Comparison of ENCODE assay signal across 11 cellular contexts in the genomic region with DNA sequence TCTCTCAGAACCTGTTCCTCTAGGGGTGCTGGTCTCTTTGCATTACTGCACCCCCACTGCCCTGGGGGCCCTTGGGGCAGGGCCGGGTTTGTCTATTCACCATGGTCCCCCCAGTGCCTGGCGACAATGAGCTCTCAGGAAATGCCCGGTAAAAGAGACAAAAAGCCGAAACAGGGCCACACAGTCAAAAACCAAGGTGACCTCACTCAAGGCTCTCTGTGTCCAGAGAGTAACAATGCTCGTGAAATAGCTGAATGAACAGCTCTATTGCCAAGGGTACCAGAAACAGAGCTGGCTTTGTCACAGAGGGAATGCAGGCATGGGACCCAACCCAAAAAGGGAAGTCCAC. TPM values are rescaled to one million over a fixed set of nuclear protein-coding genes. Genes with fewer than 3 reads are reported as not detected.
DNase-seq lines count a peak whose midpoint lies in the region; ATAC-seq and TF ChIP-seq lines count a peak whose summit lies in the region.
"Had no signal": no experiment of that assay in that cellular context is flagged by ENCODE, and none has a peak within 500 bp of the region (broad histone marks: within the 10 kb centered on the region; RNA-seq: fewer than 3 reads in every experiment).

No MANE protein-coding gene starts in this region.

- TF ChIP-seq POLR2A in erythroblast (IDR thresholded peaks at IDR 0.05; ENCODE audit: low read length): no peak

- no peak overlapping the region for H2BK12ac ChIP-seq in neuronal stem cell (ENCODE audit: low read length)

- H3K4me3 ChIP-seq in heart right ventricle: no peak overlapping the region
- peak overlapping the region in 12 of 59 donors; percentile 0 to 31 (median 13) for H3K4me3 ChIP-seq in dorsolateral prefrontal cortex
- no peak overlapping the region for H3K4me3 ChIP-seq in neuronal stem cell (ENCODE audit: low read length in 2 of 2)
- no peak overlapping the region for H3K4me3 ChIP-seq in aorta (ENCODE audit: low read length in 2 of 2)

- H2BK5ac ChIP-seq in neuronal stem cell (ENCODE audit: low read length): no peak overlapping the region

- H3K36me3 Mint-ChIP-seq in activated CD4-positive, alpha-beta T cell treated with anti-CD3 and anti-CD28 coated beads, Interleukin-2, amount 10 ng/mL, durations not matched to agents 7 days and 5 days (ENCODE audit: low read depth): no peaks in the 10 kb centered on the region
- H3K36me3 Mint-ChIP-seq: activated naive CD8-positive, alpha-beta T cell treated with anti-CD3 and anti-CD28 coated beads for 36 hours had no signal

- H3K27me3 ChIP-seq in heart right ventricle: no peaks in the 10 kb centered on the region
- no peaks in the 10 kb centered on the region for H3K27me3 ChIP-seq in dorsolateral prefrontal cortex
- H3K27me3 ChIP-seq in neuronal stem cell (ENCODE audit: control insufficient read depth in 3 of 3, insufficient read depth in 3 of 3, low read depth in 1 of 3, low read length in 3 of 3): no peaks in the 10 kb centered on the region
- no peaks in the 10 kb centered on the region for H3K27me3 ChIP-seq in aorta (ENCODE audit: control insufficient read depth in 1 of 2, insufficient read depth in 2 of 2, low read length in 1 of 2)

- H3K27ac ChIP-seq in heart right ventricle (peak overlapping the region in 8 of 10 donors; percentile 28 to 81 (median 62)), dorsolateral prefrontal cortex (peak overlapping the region; percentile 18 to 97 (median 87)), neuronal stem cell (replicated peaks; ENCODE audit: low read length) (no peak overlapping the region), aorta (ENCODE audit: low read depth in 1 of 2, low read length in 2 of 2) (peak overlapping the region in 1 of 2 donors; percentile 13)

- H2AK5ac ChIP-seq in neuronal stem cell (ENCODE audit: low read depth, low read length): peak overlapping the region; percentile 60

- H3K36me3 ChIP-seq in heart right ventricle (peaks cover 0 to 24% (median 0%) of the 10 kb centered on the region in 9 donors), neuronal stem cell (replicated peaks in 1 of 2; ENCODE audit: control insufficient read depth in 2 of 2, insufficient read depth in 2 of 2, low read length in 2 of 2) (peaks cover 2 to 69% of the 10 kb centered on the region in 2 donors), aorta (ENCODE audit: control insufficient read depth in 1 of 2, insufficient read depth in 2 of 2, low read length in 1 of 2) (no peaks in the 10 kb centered on the region)

- no peak overlapping the region for H3K27ac Mint-ChIP-seq in activated CD4-positive, alpha-beta T cell treated with anti-CD3 and anti-CD28 coated beads, Interleukin-2, amount 10 ng/mL, durations not matched to agents 7 days and 5 days
- H3K27ac Mint-ChIP-seq: activated naive CD8-positive, alpha-beta T cell treated with anti-CD3 and anti-CD28 coated beads for 36 hours; type B pancreatic cell had no signal

- no peak overlapping the region for H4K8ac ChIP-seq in neuronal stem cell (ENCODE audit: low read depth, low read length)

- no peak overlapping the region for H3K9ac ChIP-seq in neuronal stem cell (ENCODE audit: low read depth, low read length, poor library complexity)

- no peak overlapping the region for H3K4ac ChIP-seq in neuronal stem cell (ENCODE audit: low read length)

- no peak overlapping the region for H3K4me2 ChIP-seq in neuronal stem cell (ENCODE audit: insufficient read depth, low read length, poor library complexity, severe bottlenecking)

- TF ChIP-seq CTCF in heart right ventricle (IDR thresholded peaks at IDR 0.05): no peak
- TF ChIP-seq CTCF in dorsolateral prefrontal cortex (IDR thresholded peaks at IDR 0.05 in 54 of 56, conservative IDR thresholded peaks at IDR 0.05 in 2 of 56; ENCODE audit: low read depth in 1 of 56, partially characterized antibody in 56 of 56): peak in 1 of 56 donors; percentile 12

- ATAC-seq in heart right ventricle (peak in 4 of 8 donors; percentile 6 to 35 (median 19)), left cardiac atrium (no peak), aorta (ENCODE audit: low FRiP score) (peak; percentile 17), HG03108 (IDR thresholded peaks at IDR 0.05; ENCODE audit: unreplicated experiment) (no peak)

- CTCF ChIA-PET in activated CD4-positive, alpha-beta T cell treated with anti-CD3 and anti-CD28 coated beads, Interleukin-2, amount 10 ng/mL, durations not matched to agents 7 days and 5 days (lab: Charles Lee): interaction anchor here (0.6 to 1.5 kb wide), 4 partner anchors 9 to 892 kb away, joined by 3 to 6 read pairs (median 4); no protein-coding TSS in a partner anchor

- no peak overlapping the region for H2BK15ac ChIP-seq in neuronal stem cell (ENCODE audit: low read length)

- H2AFZ ChIP-seq in neuronal stem cell (ENCODE audit: low read length): no peak overlapping the region

- H3K27me3 Mint-ChIP-seq in activated CD4-positive, alpha-beta T cell treated with anti-CD3 and anti-CD28 coated beads, Interleukin-2, amount 10 ng/mL, durations not matched to agents 7 days and 5 days: peaks cover 6% of the 10 kb centered on the region
- H3K27me3 Mint-ChIP-seq: type B pancreatic cell had no signal

- no peak overlapping the region for H2BK120ac ChIP-seq in neuronal stem cell (ENCODE audit: low read depth, low read length)

- intact Hi-C loops in heart right ventricle (cut with DNase I): no loop called here
- intact Hi-C loops in left cardiac atrium (cut with DNase I): no loop called here
- intact Hi-C loops in dorsolateral prefrontal cortex (cut with DNase I): loop anchor here in 1 of 2 donors (2.0 kb wide), 1 partner anchor 17 kb away; no protein-coding TSS in a partner anchor
- intact Hi-C loops in aorta (cut with DNase I): no loop called here

- no peak overlapping the region for H3K14ac ChIP-seq in neuronal stem cell (ENCODE audit: low read length)

- POLR2A ChIA-PET in activated CD4-positive, alpha-beta T cell treated with anti-CD3 and anti-CD28 coated beads, Interleukin-2, amount 10 ng/mL, durations not matched to agents 7 days and 5 days (lab: Charles Lee): interaction anchor here (0.6 kb wide), 1 partner anchor 882 kb away, joined by 3 read pairs; no protein-coding TSS in a partner anchor

- peaks cover 15% of the 10 kb centered on the region for H3K79me1 ChIP-seq in neuronal stem cell (ENCODE audit: low read depth, low read length)

- H3K9me3 Mint-ChIP-seq in activated CD4-positive, alpha-beta T cell treated with anti-CD3 and anti-CD28 coated beads, Interleukin-2, amount 10 ng/mL, durations not matched to agents 7 days and 5 days: no peaks in the 10 kb centered on the region
- H3K9me3 Mint-ChIP-seq: activated naive CD8-positive, alpha-beta T cell treated with anti-CD3 and anti-CD28 coated beads for 36 hours; type B pancreatic cell had no signal

- H3K18ac ChIP-seq in neuronal stem cell (ENCODE audit: low read length): no peak overlapping the region

- H4K91ac ChIP-seq in neuronal stem cell (ENCODE audit: low read depth, low read length, poor library complexity): no peak overlapping the region

- DNase-seq in heart right ventricle (no peak), left cardiac atrium (no peak), dorsolateral prefrontal cortex (peak in 2 of 10 donors; percentile 47 to 69), neuronal stem cell (ENCODE audit: low spot score) (no peak), aorta (no peak), erythroblast (lab: John Stamatoyannopoulos, UW) (no peak)
- DNase-seq in activated CD4-positive, alpha-beta T cell treated with anti-CD3 and anti-CD28 coated beads, Interleukin-2, amount 10 ng/mL, durations not matched to agents 7 days and 5 days: no peak
- DNase-seq: activated CD8-positive, alpha-beta memory T cell treated with anti-CD3 and anti-CD28 coated beads, Interleukin-2, amount 50 U/mL, for 4 hours; activated naive CD8-positive, alpha-beta T cell treated with anti-CD3 and anti-CD28 coated beads for 36 hours had no signal

- H3K4me1 ChIP-seq in heart right ventricle (peaks cover 15 to 57% (median 27%) of the 10 kb centered on the region in 9 donors), neuronal stem cell (ENCODE audit: control insufficient read depth in 2 of 2, insufficient read depth in 1 of 2, low read depth in 1 of 2, low read length in 2 of 2) (peaks cover 0 to 8% of the 10 kb centered on the region in 2 donors), aorta (ENCODE audit: control insufficient read depth in 1 of 2, insufficient read depth in 2 of 2, low read length in 2 of 2) (no peaks in the 10 kb centered on the region)

- H3K4me3 Mint-ChIP-seq in activated CD4-positive, alpha-beta T cell treated with anti-CD3 and anti-CD28 coated beads, Interleukin-2, amount 10 ng/mL, durations not matched to agents 7 days and 5 days: no peak overlapping the region
- H3K4me3 Mint-ChIP-seq: activated naive CD8-positive, alpha-beta T cell treated with anti-CD3 and anti-CD28 coated beads for 36 hours; type B pancreatic cell had no signal

- H3K4me1 Mint-ChIP-seq in activated CD4-positive, alpha-beta T cell treated with anti-CD3 and anti-CD28 coated beads, Interleukin-2, amount 10 ng/mL, durations not matched to agents 7 days and 5 days: peaks cover 3% of the 10 kb centered on the region

- WGBS in heart right ventricle, 2 donors: 42 to 75% methylated on average over 5 of the region's 5 CpGs
- no CpG with 5 or more reads among the region's 5 CpGs for WGBS in neuronal stem cell (ENCODE audit: extremely low coverage in 2 of 2, insufficient read length in 2 of 2, insufficient replicate concordance in 1 of 2), 2 donors
- WGBS in aorta, 2 donors: 9 to 18% methylated on average over 5 of the region's 5 CpGs

- no peaks in the 10 kb centered on the region for H3K9me3 ChIP-seq in heart right ventricle
- H3K9me3 ChIP-seq in neuronal stem cell (replicated peaks in 1 of 2; ENCODE audit: control insufficient read depth in 2 of 2, insufficient read depth in 1 of 2, low read depth in 1 of 2, low read length in 2 of 2): no peaks in the 10 kb centered on the region
- no peaks in the 10 kb centered on the region for H3K9me3 ChIP-seq in aorta (ENCODE audit: control insufficient read depth, low read length)

- H3K23ac ChIP-seq in neuronal stem cell (ENCODE audit: low read depth, low read length, poor library complexity): no peak overlapping the region

RNA-seq across cellular contexts. Expression of a gene that starts 16.0 kb away (rescaled TPM):
- total RNA-seq in heart right ventricle (10 to 100 TPM in 2 of 10 donors, 1 to 10 TPM in 8; 2.9 to 12.5 (median 5.9) TPM), left cardiac atrium (10 to 100 TPM in 1 of 2 donors, 1 to 10 TPM in 1; 10.0 to 15.3 TPM), dorsolateral prefrontal cortex (10 to 100 TPM in 119 of 120 experiments, 1 to 10 TPM in 1; 9.2 to 63.2 (median 19.7) TPM), aorta (10 to 100 TPM; 43.3 to 69.1 TPM)
- polyA plus RNA-seq in heart right ventricle (1 to 10 TPM; 1.8 to 5.7 TPM), aorta (1 to 10 TPM; 4.5 to 7.3 TPM)
- polyA plus RNA-seq in neuronal stem cell (2013, experiment 1 of 2): 24.7 TPM
- polyA plus RNA-seq in neuronal stem cell (2013, experiment 2 of 2): 25.6 TPM
- under 1 TPM; 0.33 to 0.35 TPM for total RNA-seq in activated CD4-positive, alpha-beta T cell treated with anti-CD3 and anti-CD28 coated beads, Interleukin-2, amount 10 ng/mL, durations not matched to agents 7 days and 5 days
